In genomic region chr22:47837703-47838102, GRCh38 we compare ENCODE assay signal across 1 cellular context.
TF ChIP-seq lines count a peak whose summit lies in the region.

No MANE protein-coding gene starts in this region.

TF ChIP-seq in GM23338, 12 proteins besides CTCF, POLR2A, EP300 and RAD21 (continued from another document):
- TF ChIP-seq ZNF462 (CRISPR knock-in tag; IDR thresholded peaks at IDR 0.05) (no peak), NANOG (IDR thresholded peaks at IDR 0.05; ENCODE audit: borderline replicate concordance) (no peak)
TF ChIP-seq in GM23338: peak in this region for 0.
